Comparison of ENCODE assay signal across 25 cellular contexts in the genomic region with DNA sequence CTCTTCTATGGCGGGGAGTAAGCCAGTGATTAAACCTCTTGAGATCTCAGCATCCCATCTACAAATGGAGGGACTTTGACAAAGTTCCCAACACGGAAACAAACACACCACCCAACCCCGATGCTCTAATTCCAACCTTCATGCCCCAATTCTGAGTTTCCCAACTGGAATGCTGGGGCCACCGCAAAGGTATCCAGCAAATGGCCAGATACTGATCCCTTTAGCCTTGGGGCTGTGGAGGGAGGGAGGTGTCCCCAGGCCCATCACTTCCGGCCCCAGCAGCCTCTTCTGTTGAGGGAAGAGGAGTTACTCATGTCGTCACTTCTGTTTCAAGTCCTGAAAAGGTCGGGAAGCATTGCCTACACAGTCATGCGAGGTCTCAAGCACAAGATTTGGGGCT.
"Had no signal": no experiment of that assay in that cellular context is flagged by ENCODE, and none has a peak within 500 bp of the region (broad histone marks: within the 10 kb centered on the region; RNA-seq: fewer than 3 reads in every experiment).

No MANE protein-coding gene starts in this region.

- H3K36me3 ChIP-seq: neutrophil, pancreas, right lobe of liver, sigmoid colon, suprapubic skin, tibial artery, transverse colon, upper lobe of left lung, vagina had no signal

- H3K9me3 ChIP-seq: neutrophil, pancreas, psoas muscle, right lobe of liver, sigmoid colon, suprapubic skin, testis, tibial artery, transverse colon, upper lobe of left lung, vagina had no signal

- H3K4me1 ChIP-seq: pancreas, right lobe of liver, upper lobe of left lung had no signal

- DNase-seq: naive thymus-derived CD8-positive, alpha-beta T cell; nephron progenitor cell; nucleus accumbens; pancreas; psoas muscle; right cardiac atrium; right lobe of liver; sigmoid colon; small intestine; stimulated activated CD4-positive, alpha-beta T cell treated with anti-CD3 and anti-CD28 coated beads, Interleukin-12 subunit alpha, Interleukin-12 subunit beta, amount 100 ng/mL, for 4 hours; stimulated activated CD4-positive, alpha-beta T cell treated with anti-CD3 and anti-CD28 coated beads, Interleukin-1b, Interleukin-23, amount 100 ng/mL, for 48 hours; stimulated activated CD4-positive, alpha-beta T cell treated with anti-CD3 and anti-CD28 coated beads, Interleukin-4, amount 100 ng/mL, for 1 hour; stimulated activated CD4-positive, alpha-beta T cell treated with anti-CD3 and anti-CD28 coated beads, Interleukin-4, amount 100 ng/mL, for 4 hours; stimulated activated CD8-positive, alpha-beta memory T cell treated with anti-CD3 and anti-CD28 coated beads, Interleukin-4, amount 100 ng/mL, for 48 hours; stimulated activated naive CD4-positive, alpha-beta T cell; stimulated activated naive CD8-positive, alpha-beta T cell treated with anti-CD3 and anti-CD28 coated beads, Interleukin-15, amount 100 ng/mL, for 72 hours; stimulated activated naive CD8-positive, alpha-beta T cell treated with anti-CD3 and anti-CD28 coated beads, Interleukin-15, Interleukin-2, amounts not matched to agents 100 U/mL and 50 U/mL, for 24 hours; substantia nigra; testis; tibial artery; transverse colon; upper lobe of left lung had no signal

- H3K27me3 ChIP-seq: neutrophil, pancreas, right lobe of liver, sigmoid colon, testis, tibial artery, transverse colon, upper lobe of left lung, vagina had no signal

- H3K4me3 ChIP-seq: pancreas, psoas muscle, right lobe of liver, sigmoid colon, suprapubic skin, testis, tibial artery, transverse colon, upper lobe of left lung, vagina had no signal

- H3K27ac ChIP-seq: neutrophil, pancreas, psoas muscle, right lobe of liver, sigmoid colon, suprapubic skin, testis, tibial artery, transverse colon, upper lobe of left lung, vagina had no signal
